ENCODE assay signal across 14 cellular contexts in the genomic region with DNA sequence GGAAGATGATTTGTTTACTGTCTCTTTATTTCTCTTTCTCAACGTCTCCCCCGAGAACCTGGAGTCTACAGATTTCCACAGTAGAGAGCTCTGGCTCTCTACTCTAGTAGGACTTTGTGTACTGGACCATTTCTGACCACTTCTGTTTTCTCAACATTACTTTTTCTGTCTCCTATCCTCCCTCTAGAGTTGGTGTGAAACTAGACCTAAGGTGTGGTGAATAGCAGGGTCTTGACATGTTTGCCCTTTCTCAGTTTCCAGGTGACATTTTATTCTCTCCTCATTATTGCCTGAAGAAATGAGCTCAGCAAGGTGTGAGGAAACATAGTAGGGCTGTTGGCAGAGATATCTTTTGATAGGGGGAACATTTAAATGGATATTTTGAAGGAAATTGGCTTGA.
DNase-seq lines count a peak whose midpoint lies in the region; ATAC-seq and TF ChIP-seq lines count a peak whose summit lies in the region.
"Had no signal": no experiment of that assay in that cellular context is flagged by ENCODE, and none has a peak within 500 bp of the region (broad histone marks: within the 10 kb centered on the region; RNA-seq: fewer than 3 reads in every experiment).

No MANE protein-coding gene starts in this region.

- H3K27ac ChIP-seq in ovary: no peak overlapping the region
- H3K27ac ChIP-seq: lower lobe of right lung had no signal

- H3K27me3 Mint-ChIP-seq in activated naive CD8-positive, alpha-beta T cell treated with anti-CD3 and anti-CD28 coated beads for 36 hours: no peaks in the 10 kb centered on the region
- peaks cover 3% of the 10 kb centered on the region for H3K27me3 Mint-ChIP-seq in type B pancreatic cell

- 86 to 87% (median 86%) methylated on average over 2 of the region's 2 CpGs for WGBS in ovary, 3 donors

- peaks cover 3% of the 10 kb centered on the region for H3K4me1 ChIP-seq in ovary (ENCODE audit: insufficient read depth)

- H3K4me1 Mint-ChIP-seq in activated naive CD8-positive, alpha-beta T cell treated with anti-CD3 and anti-CD28 coated beads for 36 hours: peaks cover 63% of the 10 kb centered on the region
- peaks cover 11% of the 10 kb centered on the region for H3K4me1 Mint-ChIP-seq in type B pancreatic cell (ENCODE audit: unreplicated experiment)

- ATAC-seq in GM18517 (IDR thresholded peaks at IDR 0.05; ENCODE audit: unreplicated experiment) (peak; percentile 85), GM21367 (IDR thresholded peaks at IDR 0.05; ENCODE audit: unreplicated experiment) (peak; percentile 76), HG03066 (IDR thresholded peaks at IDR 0.05; ENCODE audit: low read depth, unreplicated experiment) (peak; percentile 81), left colon (no peak)
- ATAC-seq: lower lobe of right lung had no signal

- H3K36me3 Mint-ChIP-seq in activated naive CD8-positive, alpha-beta T cell treated with anti-CD3 and anti-CD28 coated beads for 36 hours: peaks cover 11% of the 10 kb centered on the region
- H3K36me3 Mint-ChIP-seq in type B pancreatic cell: peaks cover 3% of the 10 kb centered on the region

- H3K27ac Mint-ChIP-seq in activated naive CD8-positive, alpha-beta T cell treated with anti-CD3 and anti-CD28 coated beads for 36 hours: peak overlapping the region; percentile 71
- H3K27ac Mint-ChIP-seq in type B pancreatic cell: no peak overlapping the region

- no peaks in the 10 kb centered on the region for H3K9me3 ChIP-seq in ovary
- H3K9me3 ChIP-seq: lower lobe of right lung had no signal

- peak overlapping the region; percentile 32 for H3K4me3 Mint-ChIP-seq in activated naive CD8-positive, alpha-beta T cell treated with anti-CD3 and anti-CD28 coated beads for 36 hours
- H3K4me3 Mint-ChIP-seq in type B pancreatic cell: no peak overlapping the region

- no peak for TF ChIP-seq POLR2A in ovary (IDR thresholded peaks at IDR 0.05)

- TF ChIP-seq CTCF in ovary (IDR thresholded peaks at IDR 0.05) (no peak), type B pancreatic cell (conservative IDR thresholded peaks at IDR 0.05) (no peak)

- intact Hi-C loops in ovary (cut with DNase I) (no loop called here), left colon (cut with DNase I, micrococcal nuclease) (no loop called here)

- no peak overlapping the region for H3K4me3 ChIP-seq in ovary
- H3K4me3 ChIP-seq: lower lobe of right lung had no signal

- TF ChIP-seq EP300 in ovary (IDR thresholded peaks at IDR 0.05): no peak

- no peaks in the 10 kb centered on the region for H3K27me3 ChIP-seq in ovary

- DNase-seq in activated naive CD8-positive, alpha-beta T cell treated with anti-CD3 and anti-CD28 coated beads for 36 hours: no peak
- no peak for DNase-seq in ovary
- DNase-seq in middle frontal gyrus (ENCODE audit: extremely low spot score, low spot score): no peak
- DNase-seq in type B pancreatic cell (ENCODE audit: extremely low spot score, unreplicated experiment): no peak
- no peak for DNase-seq in left colon
- DNase-seq: central memory CD4-positive, alpha-beta T cell; DND-41; foreskin melanocyte; lower lobe of right lung; NCI-H774; retina had no signal

- H3K9me3 Mint-ChIP-seq in activated naive CD8-positive, alpha-beta T cell treated with anti-CD3 and anti-CD28 coated beads for 36 hours: peaks cover 25% of the 10 kb centered on the region
- H3K9me3 Mint-ChIP-seq in type B pancreatic cell: peaks cover 15% of the 10 kb centered on the region

- no peaks in the 10 kb centered on the region for H3K36me3 ChIP-seq in ovary
- H3K36me3 ChIP-seq: lower lobe of right lung had no signal
